In the genomic region with DNA sequence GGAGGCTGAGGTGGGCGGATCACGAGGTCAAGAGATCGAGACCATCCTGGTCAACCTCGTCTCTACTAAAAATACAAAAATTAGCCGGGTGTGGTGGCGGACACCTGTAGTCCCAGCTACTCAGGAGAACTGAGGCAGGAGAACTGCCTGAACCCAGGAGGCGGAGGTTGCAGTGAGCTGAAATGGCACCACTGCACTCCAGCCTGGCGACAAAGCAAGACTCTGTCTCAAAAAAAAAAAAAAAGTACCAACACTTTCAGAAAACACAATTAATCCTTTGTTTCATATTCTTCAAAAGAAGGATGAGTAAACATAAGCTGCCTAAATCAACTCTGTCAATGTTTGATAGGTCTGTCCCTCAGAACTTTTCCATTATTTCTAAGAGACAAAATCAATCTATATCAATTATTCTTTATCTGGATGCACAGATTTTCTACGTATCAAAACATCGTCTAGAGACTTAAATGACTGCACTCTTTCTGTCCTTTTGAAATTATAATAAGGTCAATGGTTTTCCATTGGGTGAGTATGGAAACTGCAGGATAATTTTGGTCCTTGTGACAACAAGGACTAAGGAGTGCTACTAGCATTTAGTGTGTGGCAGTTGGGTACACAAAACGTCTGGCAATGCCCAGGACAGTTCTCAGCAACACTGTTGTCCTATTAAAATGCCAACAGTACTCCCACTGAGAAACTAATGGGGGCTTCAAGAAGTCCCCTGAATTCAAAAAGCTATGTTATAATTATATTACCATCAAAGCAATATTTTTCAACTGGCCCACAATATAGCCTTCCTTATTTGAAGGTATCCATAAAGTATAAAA, we compare ENCODE assay signal across 26 cellular contexts.
"Had no signal": no experiment of that assay in that cellular context is flagged by ENCODE, and none has a peak within 500 bp of the region (broad histone marks: within the 10 kb centered on the region; RNA-seq: fewer than 3 reads in every experiment).

No MANE protein-coding gene starts in this region.

- H3K9me3 Mint-ChIP-seq: activated CD4-positive, alpha-beta memory T cell treated with anti-CD3 and anti-CD28 coated beads for 36 hours; activated CD4-positive, alpha-beta T cell treated with anti-CD3 and anti-CD28 coated beads, Interleukin-2, amount 10 ng/mL, durations not matched to agents 7 days and 5 days; activated naive CD8-positive, alpha-beta T cell treated with anti-CD3 and anti-CD28 coated beads, Interleukin-2, amount 10 ng/mL, durations not matched to agents 7 days and 5 days; activated T-cell treated with anti-CD3 and anti-CD28 coated beads, Interleukin-2, amount 50 U/mL, for 72 hours; T-cell had no signal

- DNase-seq: activated CD4-positive, alpha-beta memory T cell treated with anti-CD3 and anti-CD28 coated beads for 36 hours; activated CD4-positive, alpha-beta T cell treated with anti-CD3 and anti-CD28 coated beads, Interleukin-2, amount 10 ng/mL, durations not matched to agents 7 days and 5 days; activated CD4-positive, CD25-positive, alpha-beta regulatory T cell; activated CD8-positive, alpha-beta memory T cell treated with anti-CD3 and anti-CD28 coated beads for 24 hours; activated naive CD4-positive, alpha-beta T cell treated with anti-CD3 and anti-CD28 coated beads, Interleukin-2, amount 50 U/mL, for 16 hours; activated naive CD8-positive, alpha-beta T cell treated with anti-CD3 and anti-CD28 coated beads, Interleukin-2, amount 10 ng/mL, durations not matched to agents 7 days and 5 days; activated T-cell treated with anti-CD3 and anti-CD28 coated beads, Interleukin-2, amount 50 U/mL, for 72 hours; adrenal gland; aorta; central memory CD4-positive, alpha-beta T cell; Kasumi-1; NCI-H1417; NCI-H1694; NCI-H2029; NCI-H2107; NCI-H2171 treated with DMSO at 0.1 percent for 48 hours; NCI-H510A treated with DMSO at 0.1 percent for 48 hours; NCI-H69; PC-3; SHP77; T-cell; T-helper 2 cell; T1000 had no signal

- H3K27me3 ChIP-seq: adrenal gland, breast epithelium had no signal

- H3K27ac Mint-ChIP-seq: activated CD4-positive, alpha-beta memory T cell treated with anti-CD3 and anti-CD28 coated beads for 36 hours; activated CD4-positive, alpha-beta T cell treated with anti-CD3 and anti-CD28 coated beads, Interleukin-2, amount 10 ng/mL, durations not matched to agents 7 days and 5 days; activated naive CD8-positive, alpha-beta T cell treated with anti-CD3 and anti-CD28 coated beads, Interleukin-2, amount 10 ng/mL, durations not matched to agents 7 days and 5 days; activated T-cell treated with anti-CD3 and anti-CD28 coated beads, Interleukin-2, amount 50 U/mL, for 72 hours; T-cell had no signal

- H3K27me3 Mint-ChIP-seq: activated CD4-positive, alpha-beta memory T cell treated with anti-CD3 and anti-CD28 coated beads for 36 hours; activated CD4-positive, alpha-beta T cell treated with anti-CD3 and anti-CD28 coated beads, Interleukin-2, amount 10 ng/mL, durations not matched to agents 7 days and 5 days; activated naive CD8-positive, alpha-beta T cell treated with anti-CD3 and anti-CD28 coated beads, Interleukin-2, amount 10 ng/mL, durations not matched to agents 7 days and 5 days; T-cell had no signal

- H3K27ac ChIP-seq: adrenal gland, VCaP had no signal

- H3K4me3 ChIP-seq: adrenal gland, breast epithelium, K562 had no signal

- H3K4me3 Mint-ChIP-seq: activated CD4-positive, alpha-beta memory T cell treated with anti-CD3 and anti-CD28 coated beads for 36 hours; activated CD4-positive, alpha-beta T cell treated with anti-CD3 and anti-CD28 coated beads, Interleukin-2, amount 10 ng/mL, durations not matched to agents 7 days and 5 days; activated naive CD8-positive, alpha-beta T cell treated with anti-CD3 and anti-CD28 coated beads, Interleukin-2, amount 10 ng/mL, durations not matched to agents 7 days and 5 days; activated T-cell treated with anti-CD3 and anti-CD28 coated beads, Interleukin-2, amount 50 U/mL, for 72 hours; T-cell had no signal

- ATAC-seq: activated T-cell treated with anti-CD3 and anti-CD28 coated beads, Interleukin-2, amount 50 U/mL, for 72 hours; K562; PC-3; T-cell had no signal
